18 cellular contexts compared by ENCODE assay signal in genomic region chr2:111912547-111912946, GRCh38. TPM values are rescaled to one million over a fixed set of nuclear protein-coding genes. Genes with fewer than 3 reads are reported as not detected.
A peak's percentile ranks its signal among the peaks of the same experiment; 100 is the strongest.
DNase-seq lines count a peak whose midpoint lies in the region; ATAC-seq, FAIRE-seq and TF ChIP-seq lines count a peak whose summit lies in the region.
"Had no signal": no experiment of that assay in that cellular context is flagged by ENCODE, and none has a peak within 500 bp of the region (broad histone marks: within the 10 kb centered on the region; RNA-seq: fewer than 3 reads in every experiment).

No MANE protein-coding gene starts in this region.

- H3K36me3 ChIP-seq in HepG2 (replicated peaks in 1 of 2; ENCODE audit: control insufficient read depth in 1 of 2, insufficient read depth in 2 of 2, low read length in 2 of 2) (peaks cover 5 to 19% of the 10 kb centered on the region in 2 experiments; a peak in 4 of 5 replicates), smooth muscle cell (ENCODE audit: low read depth) (no peaks in the 10 kb centered on the region)
- H3K36me3 ChIP-seq: SJSA1 had no signal

- CTCF ChIA-PET in HepG2 (lab: Yijun Ruan, JAX; ENCODE audit: low intra/inter-chr PET ratio, low total read pairs), result no interaction called here

- H3K79me2 ChIP-seq in HepG2 (ENCODE audit: insufficient read depth, low read length), result peaks cover 81% of the 10 kb centered on the region
- H3K79me2 ChIP-seq in smooth muscle cell (ENCODE audit: low read depth), result peaks cover 70% of the 10 kb centered on the region

- POLR2A ChIA-PET in HepG2 (lab: Yijun Ruan, JAX), result no interaction called here

- TF ChIP-seq POLR2A in HepG2 (IDR thresholded peaks at IDR 0.05; ENCODE audit: insufficient read depth in 1 of 2, low read depth in 2 of 2, low read length in 2 of 2), result no peak

- H3K9ac ChIP-seq in HepG2 (ENCODE audit: insufficient read depth, low read depth, low read length), result no peak overlapping the region; the same call in 1 of the 2 replicates
- H3K9ac ChIP-seq in smooth muscle cell (ENCODE audit: low read depth), result no peak overlapping the region

- ATAC-seq in HepG2, result peak; percentile 39
- ATAC-seq: GM12878 had no signal

- H3K9me3 ChIP-seq in HepG2 (ENCODE audit: low read length) (no peaks in the 10 kb centered on the region), smooth muscle cell (replicated peaks; ENCODE audit: low read depth) (no peaks in the 10 kb centered on the region)
- H3K9me3 ChIP-seq: SJSA1 had no signal

- BruUV-seq in HepG2 (replicated peaks; lab: Mats Ljungman, UMichigan), result no TSS peak

- DNase-seq in NOMO-1 (lab: John Stamatoyannopoulos, UW; ENCODE audit: unreplicated experiment in 2 of 2), result peak; percentile 5 to 47
- DNase-seq in NOMO-1 treated with dmso at 0.1 percent for 144 hours (lab: John Stamatoyannopoulos, UW; ENCODE audit: unreplicated experiment), result no peak
- DNase-seq in HL-60 (ENCODE audit: low read depth in 1 of 2, low spot score in 1 of 2), result peak; percentile 33 to 71
- DNase-seq in SKM-1 treated with dmso at 0.1 percent for 144 hours (lab: John Stamatoyannopoulos, UW; ENCODE audit: unreplicated experiment), result peak; percentile 30
- no peak for DNase-seq in HepG2 (ENCODE audit: low spot score)
- DNase-seq in H4 (ENCODE audit: low spot score), result no peak
- DNase-seq in smooth muscle cell (lab: John Stamatoyannopoulos, UW; ENCODE audit: unreplicated experiment), result no peak
- DNase-seq in cerebellar nuclear complex (lab: John Stamatoyannopoulos, UW), result no peak
- DNase-seq: C1 segment of cervical spinal cord, H9, NCI-H1105, NCI-H1694 treated with DMSO at 0.1 percent for 48 hours, NCI-H446 treated with DMSO at 0.1 percent for 48 hours, NCI-H748 treated with DMSO at 0.1 percent for 48 hours had no signal

- WGBS in HepG2 (ENCODE audit: low lambda C conversion rate), result 66% methylated on average over 2 of the region's 2 CpGs
- WGBS in smooth muscle cell (ENCODE audit: low lambda C conversion rate), result 85% methylated on average over 2 of the region's 2 CpGs

- no peak for TF ChIP-seq CTCF in HL-60 (IDR thresholded peaks at IDR 0.05; ENCODE audit: insufficient read depth, low read length)
- no peak for TF ChIP-seq CTCF in HepG2 (CRISPR knock-in tag; IDR thresholded peaks at IDR 0.05)
- no peak for TF ChIP-seq CTCF in smooth muscle cell (IDR thresholded peaks at IDR 0.05; ENCODE audit: borderline replicate concordance, insufficient read depth, poor library complexity, severe bottlenecking)

- no peak overlapping the region for H3K4me2 ChIP-seq in HepG2 (ENCODE audit: low read depth, low read length)
- H3K4me2 ChIP-seq in smooth muscle cell, result no peak overlapping the region

- no peak for TF ChIP-seq RAD21 in HepG2 (CRISPR knock-in tag; IDR thresholded peaks at IDR 0.05)

- H3K4me3 ChIP-seq in HL-60 (replicated peaks; ENCODE audit: insufficient read depth, low read length) (no peak overlapping the region), HepG2 (replicated peaks in 1 of 3; ENCODE audit: insufficient read depth in 1 of 3, low read depth in 2 of 3, low read length in 3 of 3) (no peak overlapping the region), smooth muscle cell (no peak overlapping the region)
- H3K4me3 ChIP-seq: GM12878, SJSA1 had no signal

- no peaks in the 10 kb centered on the region for H3K27me3 ChIP-seq in HL-60 (ENCODE audit: insufficient read depth, poor library complexity, severe bottlenecking)
- no peaks in the 10 kb centered on the region for H3K27me3 ChIP-seq in HepG2 (ENCODE audit: control insufficient read depth in 1 of 2, insufficient read depth in 2 of 2, low read length in 2 of 2)
- no peaks in the 10 kb centered on the region for H3K27me3 ChIP-seq in smooth muscle cell (ENCODE audit: low read depth)

- FAIRE-seq in HepG2 (lab: Jason Lieb, UNC), result no peak
- FAIRE-seq: GM12878, GM18507, RCC 7860 had no signal

- intact Hi-C loops in HepG2 (cut with micrococcal nuclease; ENCODE audit: unreplicated experiment), result no loop called here

- H3K4me1 ChIP-seq in HepG2 (ENCODE audit: insufficient read depth, low read length) (peaks cover 55% of the 10 kb centered on the region), smooth muscle cell (ENCODE audit: low read depth) (peaks cover 22% of the 10 kb centered on the region)
- H3K4me1 ChIP-seq: SJSA1 had no signal

- H3K27ac ChIP-seq in HL-60 (replicated peaks) (no peak overlapping the region), HepG2 (ENCODE audit: extremely low read length, insufficient read depth, low read length) (peak overlapping the region; percentile 15), smooth muscle cell (ENCODE audit: low read depth) (no peak overlapping the region)
- H3K27ac ChIP-seq: SJSA1 had no signal

- in situ Hi-C loops in HepG2 (cut with HindIII; ENCODE audit: extremely low pct_ligation_motif_present, low pct_unique_long_range_greater_than_20kb), result no loop called here

- H3F3A ChIP-seq in smooth muscle cell (ENCODE audit: low read depth), result no peaks in the 10 kb centered on the region

- H2AFZ ChIP-seq in HepG2 (ENCODE audit: low read length), result no peak overlapping the region
- no peak overlapping the region for H2AFZ ChIP-seq in smooth muscle cell (ENCODE audit: low read depth)

- H4K20me1 ChIP-seq in HepG2 (ENCODE audit: insufficient read depth, low read length) (no peaks in the 10 kb centered on the region), smooth muscle cell (ENCODE audit: low read depth) (no peaks in the 10 kb centered on the region)

- TF ChIP-seq EP300 in HepG2 (IDR thresholded peaks at IDR 0.05; ENCODE audit: low read depth in 2 of 2, low read length in 2 of 2) (0 out of 4 replicates have a peak, but pooled peaks of 1 of the 2 experiments have one; percentile 4), HepG2 (CRISPR knock-in tag; IDR thresholded peaks at IDR 0.05; ENCODE audit: borderline replicate concordance) (no peak)

TF ChIP-seq in HepG2, 621 proteins besides CTCF, POLR2A, EP300 and RAD21 (continues in another document):
- TF ChIP-seq RBM22 (optimal IDR thresholded peaks at IDR 0.05; ENCODE audit: low read length) (peak; percentile 13), CEBPB (IDR thresholded peaks at IDR 0.05; ENCODE audit: borderline replicate concordance, low read depth, low read length) (peak; percentile 88), ZNF558 (CRISPR knock-in tag; IDR thresholded peaks at IDR 0.05; ENCODE audit: borderline replicate concordance) (no peak)

RNA-seq across cellular contexts. Expression of gene MERTK, which starts 14.1 kb away (rescaled TPM):
- total RNA-seq in HepG2 (2016; rRNA removed; fragmentation: Illumina TruSeq; extraction: Trizol) (22.5 and 37.3 TPM in 2 replicates), smooth muscle cell (9.4 and 13.0 TPM in 2 replicates)
- 9.7 and 10.2 TPM in 2 replicates for total RNA-seq in HepG2 (2016; cell fraction: cytosol; rRNA removed; fragmentation: Illumina TruSeq; extraction: Trizol; ENCODE audit: low read depth)
- total RNA-seq in HepG2 (2016; cell fraction: insoluble cytoplasmic fraction; rRNA removed; fragmentation: Illumina TruSeq; extraction: Trizol), result 20.5 and 38.2 TPM in 2 replicates
- total RNA-seq in HepG2 (2016; cell fraction: membrane; rRNA removed; fragmentation: Illumina TruSeq; extraction: Trizol), result 9.9 and 11.4 TPM in 2 replicates
- total RNA-seq in HepG2 (2016; cell fraction: nucleus; rRNA removed; fragmentation: Illumina TruSeq; extraction: Trizol), result 62.8 and 64.0 TPM in 2 replicates
- polyA plus RNA-seq in HepG2 (2011; rRNA removed) (44.7 and 45.5 TPM in 2 replicates), smooth muscle cell (4.6 and 5.1 TPM in 2 replicates)
- polyA plus RNA-seq in HepG2 (2011; cell fraction: cytosol; rRNA removed), result 32.3 and 35.9 TPM in 2 replicates
- 74.2 and 85.4 TPM in 2 replicates for polyA plus RNA-seq in HepG2 (2011; cell fraction: nucleus; rRNA removed)
- polyA plus RNA-seq in HepG2 (2012), result 17.2 and 32.7 TPM in 2 replicates
- 1.2 and 1.5 TPM in 2 replicates for polyA plus RNA-seq in HepG2 (2016; cell fraction: cytosol; fragmentation: Illumina TruSeq; extraction: Trizol; ENCODE audit: low read depth)
- polyA plus RNA-seq in HepG2 (2016; cell fraction: insoluble cytoplasmic fraction; fragmentation: Illumina TruSeq; extraction: Trizol; ENCODE audit: low read depth), result 16.7 and 17.4 TPM in 2 replicates
- polyA plus RNA-seq in HepG2 (2016; cell fraction: membrane; fragmentation: Illumina TruSeq; extraction: Trizol; ENCODE audit: low read depth), result 3.4 TPM in 2 replicates
- 67.5 and 78.5 TPM in 2 replicates for polyA plus RNA-seq in HepG2 (2016; cell fraction: nucleus; fragmentation: Illumina TruSeq; extraction: Trizol; ENCODE audit: insufficient read depth, low read depth)
- 46.5 TPM in 1 of 2 replicates, not detected in the other for polyA minus RNA-seq in HepG2 (2011; rRNA and poly(A)+ RNA removed; ENCODE audit: low replicate concordance)
- 24.0 and 26.2 TPM in 2 replicates for polyA minus RNA-seq in HepG2 (2011; cell fraction: cytosol; rRNA and poly(A)+ RNA removed)
- 55.6 and 65.1 TPM in 2 replicates for polyA minus RNA-seq in HepG2 (2011; cell fraction: nucleus; rRNA and poly(A)+ RNA removed)
- 0.25 and 0.62 TPM in 2 replicates for total RNA-seq in H4 (2014; rRNA removed; shearing (Covaris generic))
- total RNA-seq: SJSA1 had no signal

RNA-seq across cellular contexts. Expression of gene ANAPC1, which starts 28.6 kb away (rescaled TPM):
- total RNA-seq in HepG2 (2016; rRNA removed; fragmentation: Illumina TruSeq; extraction: Trizol) (89.7 and 109 TPM in 2 replicates), smooth muscle cell (33.8 and 39.7 TPM in 2 replicates)
- total RNA-seq in HepG2 (2016; cell fraction: cytosol; rRNA removed; fragmentation: Illumina TruSeq; extraction: Trizol; ENCODE audit: low read depth), result 23.1 and 23.4 TPM in 2 replicates
- total RNA-seq in HepG2 (2016; cell fraction: insoluble cytoplasmic fraction; rRNA removed; fragmentation: Illumina TruSeq; extraction: Trizol), result 86.7 and 103 TPM in 2 replicates
- total RNA-seq in HepG2 (2016; cell fraction: membrane; rRNA removed; fragmentation: Illumina TruSeq; extraction: Trizol), result 38.6 and 43.3 TPM in 2 replicates
- 120 and 143 TPM in 2 replicates for total RNA-seq in HepG2 (2016; cell fraction: nucleus; rRNA removed; fragmentation: Illumina TruSeq; extraction: Trizol)
- polyA plus RNA-seq in HepG2 (2011; rRNA removed) (42.9 and 50.0 TPM in 2 replicates), smooth muscle cell (8.4 and 11.9 TPM in 2 replicates)
- 36.9 and 41.2 TPM in 2 replicates for polyA plus RNA-seq in HepG2 (2011; cell fraction: cytosol; rRNA removed)
- polyA plus RNA-seq in HepG2 (2011; cell fraction: nucleus; rRNA removed), result 48.7 and 54.2 TPM in 2 replicates
- polyA plus RNA-seq in HepG2 (2012), result 35.3 and 41.2 TPM in 2 replicates
- polyA plus RNA-seq in HepG2 (2016; cell fraction: cytosol; fragmentation: Illumina TruSeq; extraction: Trizol; ENCODE audit: low read depth), result 7.8 and 8.5 TPM in 2 replicates
- polyA plus RNA-seq in HepG2 (2016; cell fraction: insoluble cytoplasmic fraction; fragmentation: Illumina TruSeq; extraction: Trizol; ENCODE audit: low read depth), result 40.8 and 44.3 TPM in 2 replicates
- polyA plus RNA-seq in HepG2 (2016; cell fraction: membrane; fragmentation: Illumina TruSeq; extraction: Trizol; ENCODE audit: low read depth), result 10.7 and 11.8 TPM in 2 replicates
- 53.7 and 58.1 TPM in 2 replicates for polyA plus RNA-seq in HepG2 (2016; cell fraction: nucleus; fragmentation: Illumina TruSeq; extraction: Trizol; ENCODE audit: insufficient read depth, low read depth)
- polyA minus RNA-seq in HepG2 (2011; rRNA and poly(A)+ RNA removed; ENCODE audit: low replicate concordance), result 94.0 and 137 TPM in 2 replicates
- polyA minus RNA-seq in HepG2 (2011; cell fraction: cytosol; rRNA and poly(A)+ RNA removed), result 65.4 and 74.5 TPM in 2 replicates
- 223 and 242 TPM in 2 replicates for polyA minus RNA-seq in HepG2 (2011; cell fraction: nucleus; rRNA and poly(A)+ RNA removed)
- total RNA-seq in H4 (2014; rRNA removed; shearing (Covaris generic)), result 36.4 and 44.8 TPM in 2 replicates

Comparison
In these comparisons a context has a peak if more than half of its experiments do, and no peak if none do; other contexts are left out.
1. DNase-seq: peak in NOMO-1 (2 of 2), HL-60 (2 of 2) and SKM-1 treated with dmso at 0.1 percent for 144 hours (single experiment); none in NOMO-1 treated with dmso at 0.1 percent for 144 hours (single experiment), HepG2 (single experiment), H4 (single experiment), smooth muscle cell (single experiment) and cerebellar nuclear complex (0 of 2).